28 cellular contexts compared by ENCODE assay signal in genomic region chr2:152544626-152545025, GRCh38.
DNase-seq lines count a peak whose midpoint lies in the region; ATAC-seq and TF ChIP-seq lines count a peak whose summit lies in the region.
"Had no signal": no experiment of that assay in that cellular context is flagged by ENCODE, and none has a peak within 500 bp of the region (broad histone marks: within the 10 kb centered on the region; RNA-seq: fewer than 3 reads in every experiment).

No MANE protein-coding gene starts in this region.

- intact Hi-C loops in right lobe of liver (cut with DNase I) (no loop called here), left lung (cut with DNase I) (no loop called here)

- no peaks in the 10 kb centered on the region for H3K27me3 ChIP-seq in SK-N-SH (ENCODE audit: insufficient read depth)
- no peaks in the 10 kb centered on the region for H3K27me3 ChIP-seq in right lobe of liver
- H3K27me3 ChIP-seq in left lung: no peaks in the 10 kb centered on the region
- no peaks in the 10 kb centered on the region for H3K27me3 ChIP-seq in brain microvascular endothelial cell (replicated peaks)
- H3K27me3 ChIP-seq: colonic mucosa, sigmoid colon, tibial artery had no signal

- H3K9me2 ChIP-seq in SK-N-SH: no peaks in the 10 kb centered on the region

- H3K27ac Mint-ChIP-seq in brain: peak overlapping the region; percentile 4 to 90 (median 68)
- H3K27ac Mint-ChIP-seq: activated CD4-positive, alpha-beta T cell treated with anti-CD3 and anti-CD28 coated beads, Interleukin-2, amount 10 ng/mL, durations not matched to agents 7 days and 5 days; endodermal cell; nephron progenitor cell had no signal

- H3K4me1 ChIP-seq in SK-N-SH (ENCODE audit: control insufficient read depth in 1 of 2, insufficient read depth in 2 of 2, low read depth in 1 of 2, low read length in 1 of 2) (peaks cover 13 to 27% of the 10 kb centered on the region in 2 experiments), right lobe of liver (no peaks in the 10 kb centered on the region), left lung (peaks cover 0 to 18% of the 10 kb centered on the region in 2 donors)
- H3K4me1 ChIP-seq: colonic mucosa had no signal

- H3K4me3 Mint-ChIP-seq in brain: peak overlapping the region in 1 of 5 experiments; percentile 44
- H3K4me3 Mint-ChIP-seq: activated CD4-positive, alpha-beta T cell treated with anti-CD3 and anti-CD28 coated beads, Interleukin-2, amount 10 ng/mL, durations not matched to agents 7 days and 5 days; activated T-cell treated with anti-CD3 and anti-CD28 coated beads, Interleukin-2, amount 50 U/mL, for 4 hours; endodermal cell; nephron progenitor cell had no signal

- ATAC-seq in SK-N-SH treated with all-trans-retinoic acid at 6 μM for 48 hours: no peak
- peak in 3 of 4 donors; percentile 14 to 36 (median 15) for ATAC-seq in right lobe of liver
- ATAC-seq in left lung: no peak
- ATAC-seq: activated T-cell treated with anti-CD3 and anti-CD28 coated beads, Interleukin-2, amount 50 U/mL, for 4 hours; Panc1 had no signal

- H4K20me1 ChIP-seq in SK-N-SH (ENCODE audit: insufficient read depth): no peaks in the 10 kb centered on the region

- no peaks in the 10 kb centered on the region for H3K36me3 ChIP-seq in SK-N-SH (replicated peaks in 1 of 2; ENCODE audit: control insufficient read depth in 1 of 2, insufficient read depth in 2 of 2, low read length in 1 of 2)
- H3K36me3 ChIP-seq in right lobe of liver: no peaks in the 10 kb centered on the region
- H3K36me3 ChIP-seq in left lung: peaks cover 0 to 5% of the 10 kb centered on the region in 2 donors
- no peaks in the 10 kb centered on the region for H3K36me3 ChIP-seq in brain microvascular endothelial cell (replicated peaks)
- H3K36me3 ChIP-seq: colonic mucosa, sigmoid colon had no signal

- H3K9ac ChIP-seq in SK-N-SH: no peak overlapping the region
- H3K9ac ChIP-seq: parathyroid adenoma had no signal

- TF ChIP-seq RAD21 in SK-N-SH (IDR thresholded peaks at IDR 0.05; ENCODE audit: low read length): no peak

- H3K4me1 Mint-ChIP-seq in brain: peaks cover 70% of the 10 kb centered on the region
- H3K4me1 Mint-ChIP-seq: activated CD4-positive, alpha-beta T cell treated with anti-CD3 and anti-CD28 coated beads, Interleukin-2, amount 10 ng/mL, durations not matched to agents 7 days and 5 days had no signal

- TF ChIP-seq EP300 in SK-N-SH (IDR thresholded peaks at IDR 0.05; ENCODE audit: borderline replicate concordance in 1 of 2, low read depth in 1 of 2, low read length in 1 of 2): no peak

- no peaks in the 10 kb centered on the region for H3K9me3 Mint-ChIP-seq in brain
- H3K9me3 Mint-ChIP-seq: activated CD4-positive, alpha-beta T cell treated with anti-CD3 and anti-CD28 coated beads, Interleukin-2, amount 10 ng/mL, durations not matched to agents 7 days and 5 days; activated T-cell treated with anti-CD3 and anti-CD28 coated beads, Interleukin-2, amount 50 U/mL, for 4 hours; endodermal cell; nephron progenitor cell had no signal

- TF ChIP-seq POLR2A in right lobe of liver (IDR thresholded peaks at IDR 0.05): no peak

- DNase-seq in SK-N-SH (no peak), right lobe of liver (no peak), left lung (no peak), GM19240 (ENCODE audit: insufficient read length, low spot score) (no peak), brain microvascular endothelial cell (no peak)
- DNase-seq: 8988T; activated CD4-positive, alpha-beta T cell treated with anti-CD3 and anti-CD28 coated beads, Interleukin-2, amount 10 ng/mL, durations not matched to agents 7 days and 5 days; activated T-cell treated with anti-CD3 and anti-CD28 coated beads, Interleukin-2, amount 50 U/mL, for 4 hours; colonic mucosa; DMS153; endodermal cell; GOT3; hippocampal formation; NCI-H1105; NCI-H1930; NCI-H524; nephron progenitor cell; SHP77 treated with DMSO at 0.1 percent for 48 hours; sigmoid colon; stimulated activated CD4-positive, alpha-beta T cell treated with anti-CD3 and anti-CD28 coated beads, Interleukin-15, amount 100 ng/mL, for 24 hours; stimulated activated naive CD4-positive, alpha-beta T cell; T1000; tibial artery had no signal

- no peak overlapping the region for H3K4me3 ChIP-seq in SK-N-SH (ENCODE audit: low read depth in 2 of 2, low read length in 1 of 2)
- no peak overlapping the region for H3K4me3 ChIP-seq in right lobe of liver
- no peak overlapping the region for H3K4me3 ChIP-seq in left lung
- H3K4me3 ChIP-seq in brain microvascular endothelial cell (ENCODE audit: low read depth, low read length): no peak overlapping the region
- H3K4me3 ChIP-seq: colonic mucosa, sigmoid colon, tibial artery had no signal

- WGBS in SK-N-SH (ENCODE audit: low lambda C conversion rate): 100% methylated on average over 2 of the region's 2 CpGs
- 55% methylated on average over 2 of the region's 2 CpGs for WGBS in right lobe of liver (ENCODE audit: insufficient coverage, low coverage, low lambda C conversion rate, missing lambda C conversion rate)

- peaks cover 20% of the 10 kb centered on the region for H3F3A ChIP-seq in SK-N-SH (replicated peaks; ENCODE audit: insufficient read depth)

- H3K79me2 ChIP-seq in SK-N-SH (ENCODE audit: insufficient read depth): no peaks in the 10 kb centered on the region
- H3K79me2 ChIP-seq: parathyroid adenoma had no signal

- POLR2A ChIA-PET in SK-N-SH (lab: Yijun Ruan, JAX): no interaction called here

- H3K27me3 Mint-ChIP-seq in brain: peaks cover 4% of the 10 kb centered on the region
- H3K27me3 Mint-ChIP-seq: activated CD4-positive, alpha-beta T cell treated with anti-CD3 and anti-CD28 coated beads, Interleukin-2, amount 10 ng/mL, durations not matched to agents 7 days and 5 days had no signal

- peak overlapping the region; percentile 16 to 87; a peak in 2 of 4 replicates for H3K27ac ChIP-seq in SK-N-SH (ENCODE audit: low read depth in 2 of 2, low read length in 1 of 2)
- H3K27ac ChIP-seq in right lobe of liver: no peak overlapping the region
- peak overlapping the region; percentile 86 for H3K27ac ChIP-seq in temporal lobe (ENCODE audit: low read depth, low read length)
- H3K27ac ChIP-seq in left lung: peak overlapping the region in 1 of 2 donors; percentile 25
- H3K27ac ChIP-seq in brain microvascular endothelial cell: no peak overlapping the region
- H3K27ac ChIP-seq: colonic mucosa, parathyroid adenoma, tibial artery had no signal

- in situ Hi-C loops in brain microvascular endothelial cell (cut with HindIII; ENCODE audit: low pct_ligation_motif_present, low sequenced_read_pairs): no loop called here

- CTCF ChIA-PET in SK-N-SH (lab: Yijun Ruan, JAX): interaction anchor here (0.6 to 1.2 kb wide), 4 partner anchors 10 to 234 kb away, joined by 3 to 4 read pairs (median 3); no protein-coding TSS in a partner anchor

- H2AFZ ChIP-seq in SK-N-SH (ENCODE audit: low read depth): no peak overlapping the region
- H2AFZ ChIP-seq: parathyroid adenoma had no signal

- no peak overlapping the region for H3K4me2 ChIP-seq in SK-N-SH

- H3K36me3 Mint-ChIP-seq in brain: peaks cover 13% of the 10 kb centered on the region

- TF ChIP-seq CTCF in SK-N-SH (IDR thresholded peaks at IDR 0.05) (no peak), brain (conservative IDR thresholded peaks at IDR 0.05) (no peak), right lobe of liver (IDR thresholded peaks at IDR 0.05) (no peak), left lung (IDR thresholded peaks at IDR 0.05) (no peak), brain microvascular endothelial cell (IDR thresholded peaks at IDR 0.05; ENCODE audit: low read depth, low read length, missing control alignments) (no peak)

- H3K9me3 ChIP-seq in SK-N-SH: no peaks in the 10 kb centered on the region
- no peaks in the 10 kb centered on the region for H3K9me3 ChIP-seq in right lobe of liver
- no peaks in the 10 kb centered on the region for H3K9me3 ChIP-seq in left lung
- H3K9me3 ChIP-seq: colonic mucosa, sigmoid colon, tibial artery had no signal

TF ChIP-seq in SK-N-SH, 30 proteins besides CTCF, POLR2A, EP300 and RAD21:
- TF ChIP-seq, protein P1, sequence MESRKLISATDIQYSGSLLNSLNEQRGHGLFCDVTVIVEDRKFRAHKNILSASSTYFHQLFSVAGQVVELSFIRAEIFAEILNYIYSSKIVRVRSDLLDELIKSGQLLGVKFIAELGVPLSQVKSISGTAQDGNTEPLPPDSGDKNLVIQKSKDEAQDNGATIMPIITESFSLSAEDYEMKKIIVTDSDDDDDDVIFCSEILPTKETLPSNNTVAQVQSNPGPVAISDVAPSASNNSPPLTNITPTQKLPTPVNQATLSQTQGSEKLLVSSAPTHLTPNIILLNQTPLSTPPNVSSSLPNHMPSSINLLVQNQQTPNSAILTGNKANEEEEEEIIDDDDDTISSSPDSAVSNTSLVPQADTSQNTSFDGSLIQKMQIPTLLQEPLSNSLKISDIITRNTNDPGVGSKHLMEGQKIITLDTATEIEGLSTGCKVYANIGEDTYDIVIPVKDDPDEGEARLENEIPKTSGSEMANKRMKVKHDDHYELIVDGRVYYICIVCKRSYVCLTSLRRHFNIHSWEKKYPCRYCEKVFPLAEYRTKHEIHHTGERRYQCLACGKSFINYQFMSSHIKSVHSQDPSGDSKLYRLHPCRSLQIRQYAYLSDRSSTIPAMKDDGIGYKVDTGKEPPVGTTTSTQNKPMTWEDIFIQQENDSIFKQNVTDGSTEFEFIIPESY (IDR thresholded peaks at IDR 0.05; ENCODE audit: borderline replicate concordance, low read depth): no peak
- TF ChIP-seq NFIC (IDR thresholded peaks at IDR 0.05; ENCODE audit: borderline replicate concordance): peak; percentile 51

TF ChIP-seq in SK-N-SH treated with all-trans-retinoic acid at 6 μM for 48 hours, 23 proteins besides CTCF, POLR2A, EP300 and RAD21 (continues in another document):
- no peak for TF ChIP-seq PATZ1 (CRISPR knock-in tag; IDR thresholded peaks at IDR 0.05; ENCODE audit: borderline replicate concordance)
- no peak for TF ChIP-seq ZNF8 (CRISPR knock-in tag; IDR thresholded peaks at IDR 0.05)
- no peak for TF ChIP-seq BACH2 (CRISPR knock-in tag; IDR thresholded peaks at IDR 0.05; ENCODE audit: borderline replicate concordance)
- no peak for TF ChIP-seq CSDC2 (CRISPR knock-in tag; IDR thresholded peaks at IDR 0.05)
- no peak for TF ChIP-seq RARB (CRISPR knock-in tag; IDR thresholded peaks at IDR 0.05)
- no peak for TF ChIP-seq ARNTL (CRISPR knock-in tag; IDR thresholded peaks at IDR 0.05; ENCODE audit: borderline replicate concordance, low read depth)

Comparison
In these comparisons a context has a peak if more than half of its experiments do, and no peak if none do; other contexts are left out.
1. H3K27ac ChIP-seq: peak in SK-N-SH (2 of 2) and temporal lobe (single experiment); none in right lobe of liver (0 of 3) and brain microvascular endothelial cell (single experiment).
2. ATAC-seq: peak in right lobe of liver (3 of 4); none in SK-N-SH treated with all-trans-retinoic acid at 6 μM for 48 hours (single experiment) and left lung (single experiment).